Comparison of ENCODE assay signal across 18 cellular contexts in genomic region chr16:15900357-15900756, GRCh38. TPM values are rescaled to one million over a fixed set of nuclear protein-coding genes. Genes with fewer than 3 reads are reported as not detected.
"Had no signal": no experiment of that assay in that cellular context is flagged by ENCODE, and none has a peak within 500 bp of the region (broad histone marks: within the 10 kb centered on the region; RNA-seq: fewer than 3 reads in every experiment).

No MANE protein-coding gene starts in this region.

- H3K4me1 ChIP-seq: ascending aorta, gastroesophageal sphincter, lower lobe of right lung had no signal

- H3K4me3 Mint-ChIP-seq: activated naive CD4-positive, alpha-beta T cell treated with anti-CD3 and anti-CD28 coated beads, Interleukin-2, amount 10 ng/mL, durations not matched to agents 7 days and 5 days; activated naive CD8-positive, alpha-beta T cell treated with anti-CD3 and anti-CD28 coated beads, Interleukin-2, amount 10 ng/mL, durations not matched to agents 7 days and 5 days; brain; immature natural killer cell had no signal

- H3K4me3 ChIP-seq: ascending aorta, gastroesophageal sphincter, hepatocyte, lower lobe of right lung, mucosa of descending colon, thoracic aorta had no signal

- H2AFZ ChIP-seq: hepatocyte had no signal

- FAIRE-seq: endothelial cell of umbilical vein, urothelium cell line had no signal

- H3K9me3 ChIP-seq: ascending aorta, gastroesophageal sphincter, lower lobe of right lung, mucosa of descending colon, thoracic aorta had no signal

- H3K27ac Mint-ChIP-seq: activated naive CD4-positive, alpha-beta T cell treated with anti-CD3 and anti-CD28 coated beads, Interleukin-2, amount 10 ng/mL, durations not matched to agents 7 days and 5 days; activated naive CD8-positive, alpha-beta T cell treated with anti-CD3 and anti-CD28 coated beads, Interleukin-2, amount 10 ng/mL, durations not matched to agents 7 days and 5 days; brain; immature natural killer cell had no signal

- ATAC-seq: gastroesophageal sphincter had no signal

- DNase-seq: activated CD8-positive, alpha-beta memory T cell treated with anti-CD3 and anti-CD28 coated beads for 24 hours; activated gamma-delta T cell; activated naive CD8-positive, alpha-beta T cell treated with anti-CD3 and anti-CD28 coated beads, Interleukin-2, amount 10 ng/mL, durations not matched to agents 7 days and 5 days; immature natural killer cell; right cardiac atrium had no signal

- H3K4me1 Mint-ChIP-seq: brain, immature natural killer cell had no signal

- H3K9me3 Mint-ChIP-seq: activated naive CD4-positive, alpha-beta T cell treated with anti-CD3 and anti-CD28 coated beads, Interleukin-2, amount 10 ng/mL, durations not matched to agents 7 days and 5 days; activated naive CD8-positive, alpha-beta T cell treated with anti-CD3 and anti-CD28 coated beads, Interleukin-2, amount 10 ng/mL, durations not matched to agents 7 days and 5 days; immature natural killer cell; natural killer cell treated with Interleukin-12 subunit alpha and Interleukin-12 subunit beta and Interleukin-15 and Interleukin-18, amount 100 ng/mL, for 72 hours; T-helper 2 cell treated with Interferon-gamma antibody and Interleukin-4, amounts not matched to agents 5 μg/mL and 100 μg/mL, for 36 hours had no signal

- H3K27ac ChIP-seq: ascending aorta, gastroesophageal sphincter, hepatocyte, lower lobe of right lung, thoracic aorta had no signal

- H3K36me3 ChIP-seq: ascending aorta, gastroesophageal sphincter, lower lobe of right lung, thoracic aorta had no signal

- H3K79me2 ChIP-seq: hepatocyte had no signal

- H3K27me3 ChIP-seq: ascending aorta, gastroesophageal sphincter, hepatocyte had no signal

- H3K36me3 Mint-ChIP-seq: activated naive CD4-positive, alpha-beta T cell treated with anti-CD3 and anti-CD28 coated beads, Interleukin-2, amount 10 ng/mL, durations not matched to agents 7 days and 5 days; activated naive CD8-positive, alpha-beta T cell treated with anti-CD3 and anti-CD28 coated beads, Interleukin-2, amount 10 ng/mL, durations not matched to agents 7 days and 5 days; brain; immature natural killer cell; natural killer cell treated with Interleukin-12 subunit alpha and Interleukin-12 subunit beta and Interleukin-15 and Interleukin-18, amount 100 ng/mL, for 72 hours had no signal

RNA-seq across cellular contexts. Expression of gene MYH11, which starts 43.5 kb away (rescaled TPM):
- total RNA-seq: activated naive CD8-positive, alpha-beta T cell treated with anti-CD3 and anti-CD28 coated beads, Interleukin-2, amount 10 ng/mL, durations not matched to agents 7 days and 5 days; endothelial cell of umbilical vein; natural killer cell treated with Interleukin-12 subunit alpha and Interleukin-12 subunit beta and Interleukin-15 and Interleukin-18, amount 100 ng/mL, for 72 hours; pulmonary artery endothelial cell had no signal
- polyA plus RNA-seq: endothelial cell of umbilical vein had no signal
